In the genomic region with DNA sequence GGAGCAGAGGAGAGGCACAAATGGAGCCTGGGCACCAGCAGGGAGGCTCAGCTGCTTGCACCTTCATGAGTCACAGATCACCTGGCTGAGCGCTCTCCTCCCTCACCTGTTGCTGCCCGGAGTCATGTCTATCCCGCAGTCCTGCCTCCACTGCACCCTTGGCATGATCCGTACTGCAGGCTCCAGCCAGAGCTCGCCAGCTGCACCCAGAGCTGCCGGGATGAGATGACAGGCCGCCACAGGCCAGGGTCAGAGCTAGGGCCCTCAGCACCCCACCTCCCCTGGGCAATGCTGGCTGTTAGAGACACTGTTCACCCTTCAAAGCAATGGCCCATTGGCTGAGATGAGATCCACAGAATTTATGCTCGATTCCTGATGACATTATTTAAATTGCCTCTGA, we compare ENCODE assay signal across 21 cellular contexts.
"Had no signal": no experiment of that assay in that cellular context is flagged by ENCODE, and none has a peak within 500 bp of the region (broad histone marks: within the 10 kb centered on the region; RNA-seq: fewer than 3 reads in every experiment).

No MANE protein-coding gene starts in this region.

- H3K4me3 ChIP-seq: coronary artery, dorsolateral prefrontal cortex, esophagus squamous epithelium, gastrocnemius medialis, heart right ventricle, left lung, lower lobe of right lung, mucosa of descending colon had no signal

- H3K4me3 Mint-ChIP-seq: memory B cell, mesothelial cell of epicardium had no signal

- H3K27me3 ChIP-seq: gastrocnemius medialis, left lung had no signal

- H3K36me3 ChIP-seq: esophagus squamous epithelium, gastrocnemius medialis, heart right ventricle, left lung, lower lobe of right lung had no signal

- ATAC-seq: gastrocnemius medialis, heart right ventricle, left cardiac atrium, left lung, left ventricle myocardium superior, lower lobe of right lung, mucosa of descending colon had no signal

- H3K9me3 ChIP-seq: mucosa of descending colon had no signal

- H3K4me1 ChIP-seq: esophagus squamous epithelium, gastrocnemius medialis, heart right ventricle, left lung, lower lobe of right lung had no signal

- H3K27ac ChIP-seq: coronary artery, dorsolateral prefrontal cortex, esophagus squamous epithelium, gastrocnemius medialis, heart right ventricle, left lung, lower lobe of right lung had no signal

- H3K27ac Mint-ChIP-seq: memory B cell, mesothelial cell of epicardium had no signal

- DNase-seq: dermis blood vessel endothelial cell; dorsolateral prefrontal cortex; effector CD4-positive, alpha-beta T cell; effector memory CD4-positive, alpha-beta T cell; esophagus squamous epithelium; foreskin fibroblast; foreskin melanocyte; gastrocnemius medialis; glutamatergic neuron; heart right ventricle; hippocampal formation; left cardiac atrium; left ventricle myocardium superior; lower lobe of right lung; mammary epithelial cell; mesendoderm; mucosa of descending colon had no signal

- H3K4me1 Mint-ChIP-seq: memory B cell, mesothelial cell of epicardium had no signal
